In the genomic region with DNA sequence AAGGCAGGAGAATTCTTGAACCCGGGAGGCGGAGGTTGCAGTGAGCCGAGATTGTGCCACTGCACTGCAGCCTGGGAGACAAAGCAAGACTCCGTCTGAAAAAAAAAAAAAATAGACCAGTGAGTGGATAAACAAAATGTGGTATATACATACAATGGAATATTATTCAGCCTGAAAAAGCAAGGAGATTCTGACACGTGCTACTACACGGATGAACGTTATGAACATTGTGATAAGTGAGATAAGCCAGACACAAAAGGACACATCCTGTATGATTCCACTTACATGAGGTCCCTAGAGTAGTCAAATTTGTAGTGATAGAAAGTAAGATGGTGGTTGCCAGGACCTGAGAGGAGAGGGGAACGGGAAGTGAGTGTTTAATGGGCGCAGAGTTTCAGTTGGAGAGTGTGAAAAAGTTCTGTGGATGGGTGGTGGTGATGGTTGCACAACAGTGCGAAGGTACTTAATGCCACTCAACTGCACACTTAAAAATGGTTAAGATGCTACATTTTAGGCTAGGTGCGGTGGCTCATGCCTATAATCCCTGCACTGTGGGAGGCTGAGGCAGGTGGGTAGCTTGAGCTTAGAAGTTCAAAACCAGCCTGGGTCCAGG, we compare ENCODE assay signal across 15 cellular contexts. TPM values are rescaled to one million over a fixed set of nuclear protein-coding genes. Genes with fewer than 3 reads are reported as not detected.
DNase-seq lines count a peak whose midpoint lies in the region; ATAC-seq and TF ChIP-seq lines count a peak whose summit lies in the region.
"Had no signal": no experiment of that assay in that cellular context is flagged by ENCODE, and none has a peak within 500 bp of the region (broad histone marks: within the 10 kb centered on the region; RNA-seq: fewer than 3 reads in every experiment).

No MANE protein-coding gene starts in this region.

- peak overlapping the region; percentile 9 for H3K4me3 Mint-ChIP-seq in activated CD8-positive, alpha-beta memory T cell treated with anti-CD3 and anti-CD28 coated beads, Interleukin-2, amount 10 ng/mL, durations not matched to agents 7 days and 5 days
- H3K4me3 Mint-ChIP-seq in activated T-helper 17 cell treated with anti-CD3 and anti-CD28 coated beads, Interleukin-2, amount 50 U/mL, for 72 hours = peak overlapping the region; percentile 90

- intact Hi-C loops in posterior vena cava (cut with DNase I) = no loop called here

- peaks cover 3% of the 10 kb centered on the region for H3K36me3 Mint-ChIP-seq in activated CD8-positive, alpha-beta memory T cell treated with anti-CD3 and anti-CD28 coated beads, Interleukin-2, amount 10 ng/mL, durations not matched to agents 7 days and 5 days
- no peaks in the 10 kb centered on the region for H3K36me3 Mint-ChIP-seq in activated T-helper 17 cell treated with anti-CD3 and anti-CD28 coated beads, Interleukin-2, amount 50 U/mL, for 72 hours (ENCODE audit: low read depth)

- ATAC-seq in activated CD8-positive, alpha-beta memory T cell treated with anti-CD3 and anti-CD28 coated beads, Interleukin-2, amount 10 ng/mL, durations not matched to agents 7 days and 5 days = no peak
- peak; percentile 34 for ATAC-seq in activated T-helper 17 cell treated with anti-CD3 and anti-CD28 coated beads, Interleukin-2, amount 50 U/mL, for 72 hours (replicated peaks)
- ATAC-seq in GM21529 (IDR thresholded peaks at IDR 0.05; ENCODE audit: unreplicated experiment) = no peak
- ATAC-seq in foreskin keratinocyte = no peak

- peaks cover 30% of the 10 kb centered on the region for H3K4me1 ChIP-seq in foreskin keratinocyte

- no peak overlapping the region for H3K27ac ChIP-seq in foreskin keratinocyte
- H3K27ac ChIP-seq: dorsolateral prefrontal cortex, ovary, testis had no signal

- H3K27ac Mint-ChIP-seq in activated CD8-positive, alpha-beta memory T cell treated with anti-CD3 and anti-CD28 coated beads, Interleukin-2, amount 10 ng/mL, durations not matched to agents 7 days and 5 days = peak overlapping the region; percentile 99
- peak overlapping the region; percentile 96 for H3K27ac Mint-ChIP-seq in activated T-helper 17 cell treated with anti-CD3 and anti-CD28 coated beads, Interleukin-2, amount 50 U/mL, for 72 hours
- H3K27ac Mint-ChIP-seq: HFFc6 had no signal

- no peaks in the 10 kb centered on the region for H3K27me3 Mint-ChIP-seq in activated CD8-positive, alpha-beta memory T cell treated with anti-CD3 and anti-CD28 coated beads, Interleukin-2, amount 10 ng/mL, durations not matched to agents 7 days and 5 days
- no peaks in the 10 kb centered on the region for H3K27me3 Mint-ChIP-seq in activated T-helper 17 cell treated with anti-CD3 and anti-CD28 coated beads, Interleukin-2, amount 50 U/mL, for 72 hours

- H3K4me1 Mint-ChIP-seq in activated CD8-positive, alpha-beta memory T cell treated with anti-CD3 and anti-CD28 coated beads, Interleukin-2, amount 10 ng/mL, durations not matched to agents 7 days and 5 days = peaks cover 56% of the 10 kb centered on the region
- peaks cover 34% of the 10 kb centered on the region for H3K4me1 Mint-ChIP-seq in activated T-helper 17 cell treated with anti-CD3 and anti-CD28 coated beads, Interleukin-2, amount 50 U/mL, for 72 hours

- CTCF ChIA-PET in activated CD8-positive, alpha-beta memory T cell treated with anti-CD3 and anti-CD28 coated beads, Interleukin-2, amount 10 ng/mL, durations not matched to agents 7 days and 5 days (lab: Charles Lee) = interaction anchor here (0.9 to 2.5 kb wide), 3 partner anchors 10 to 48 kb away, joined by 3 to 23 read pairs (median 8); a partner anchor contains a TSS

- no peaks in the 10 kb centered on the region for H3K9me3 Mint-ChIP-seq in activated CD8-positive, alpha-beta memory T cell treated with anti-CD3 and anti-CD28 coated beads, Interleukin-2, amount 10 ng/mL, durations not matched to agents 7 days and 5 days (ENCODE audit: low read depth)
- no peaks in the 10 kb centered on the region for H3K9me3 Mint-ChIP-seq in activated T-helper 17 cell treated with anti-CD3 and anti-CD28 coated beads, Interleukin-2, amount 50 U/mL, for 72 hours
- H3K9me3 Mint-ChIP-seq: HFFc6 had no signal

- no peak for TF ChIP-seq CTCF in foreskin keratinocyte (conservative IDR thresholded peaks at IDR 0.05)

- H3K27me3 ChIP-seq in foreskin keratinocyte = no peaks in the 10 kb centered on the region
- H3K27me3 ChIP-seq: dorsolateral prefrontal cortex, MG63, ovary, testis had no signal

- DNase-seq in activated CD8-positive, alpha-beta memory T cell treated with anti-CD3 and anti-CD28 coated beads, Interleukin-2, amount 10 ng/mL, durations not matched to agents 7 days and 5 days = no peak
- DNase-seq in activated CD8-positive, alpha-beta memory T cell treated with anti-CD3 and anti-CD28 coated beads, Interleukin-2, amount 50 U/mL, for 4 hours = no peak
- DNase-seq in NOMO-1 (lab: John Stamatoyannopoulos, UW; ENCODE audit: unreplicated experiment in 2 of 2) (peak; percentile 23 to 61), posterior vena cava (ENCODE audit: low spot score) (peak; percentile 19), NCI-H446 treated with DMSO at 0.1 percent for 48 hours (lab: John Stamatoyannopoulos, UW) (no peak), foreskin keratinocyte (no peak)
- DNase-seq: dorsolateral prefrontal cortex; HFFc6; MG63; NCI-H2171 treated with DMSO at 0.1 percent for 48 hours; ovary; stimulated activated CD4-positive, alpha-beta T cell treated with anti-CD3 and anti-CD28 coated beads, Interleukin-12 subunit alpha, Interleukin-12 subunit beta, amount 100 ng/mL, for 4 hours; testis had no signal

RNA-seq across cellular contexts. Expression of a gene that starts 38.3 kb away (rescaled TPM):
- 100 to 1,000 TPM in 1 of 2 experiments, 10 to 100 TPM in 1; 58.4 to 102 TPM for total RNA-seq in activated CD8-positive, alpha-beta memory T cell treated with anti-CD3 and anti-CD28 coated beads, Interleukin-2, amount 10 ng/mL, durations not matched to agents 7 days and 5 days
- total RNA-seq in activated T-helper 17 cell treated with anti-CD3 and anti-CD28 coated beads, Interleukin-2, amount 50 U/mL, for 72 hours = 100 to 1,000 TPM; 103 to 146 TPM
- 10 to 100 TPM; 32.1 to 45.8 TPM for total RNA-seq in posterior vena cava
- total RNA-seq in foreskin keratinocyte = 59.9 and 68.3 TPM in 2 replicates
- 80.4 and 95.5 TPM in 2 replicates for polyA plus RNA-seq in foreskin keratinocyte

RNA-seq across cellular contexts. Expression of a gene that starts 49.2 kb away (rescaled TPM):
- total RNA-seq in activated CD8-positive, alpha-beta memory T cell treated with anti-CD3 and anti-CD28 coated beads, Interleukin-2, amount 10 ng/mL, durations not matched to agents 7 days and 5 days = 10 to 100 TPM; 62.3 to 76.1 TPM
- 100 to 1,000 TPM in 1 of 2 donors, 10 to 100 TPM in 1; 86.7 to 138 TPM for total RNA-seq in activated T-helper 17 cell treated with anti-CD3 and anti-CD28 coated beads, Interleukin-2, amount 50 U/mL, for 72 hours
- total RNA-seq in posterior vena cava = 10 to 100 TPM; 50.4 to 55.8 TPM
- 44.6 and 47.6 TPM in 2 replicates for total RNA-seq in foreskin keratinocyte
- polyA plus RNA-seq in foreskin keratinocyte = 5.1 and 5.9 TPM in 2 replicates

RNA-seq across cellular contexts. Expression of a gene that starts 57.0 kb away (rescaled TPM):
- total RNA-seq in activated CD8-positive, alpha-beta memory T cell treated with anti-CD3 and anti-CD28 coated beads, Interleukin-2, amount 10 ng/mL, durations not matched to agents 7 days and 5 days = 10 to 100 TPM; 46.6 to 68.8 TPM
- 10 to 100 TPM; 33.7 to 80.7 TPM for total RNA-seq in activated T-helper 17 cell treated with anti-CD3 and anti-CD28 coated beads, Interleukin-2, amount 50 U/mL, for 72 hours
- total RNA-seq in posterior vena cava (10 to 100 TPM; 43.8 to 49.5 TPM), foreskin keratinocyte (54.5 and 57.8 TPM in 2 replicates)
- polyA plus RNA-seq in foreskin keratinocyte = 32.4 and 38.8 TPM in 2 replicates

Comparison
In these comparisons a context has a peak if more than half of its experiments do, and no peak if none do; other contexts are left out.
1. DNase-seq: peak in NOMO-1 (2 of 2) and posterior vena cava (single experiment); none in activated CD8-positive, alpha-beta memory T cell treated with anti-CD3 and anti-CD28 coated beads, Interleukin-2, amount 10 ng/mL, durations not matched to agents 7 days and 5 days (single experiment), activated CD8-positive, alpha-beta memory T cell treated with anti-CD3 and anti-CD28 coated beads, Interleukin-2, amount 50 U/mL, for 4 hours (single experiment), NCI-H446 treated with DMSO at 0.1 percent for 48 hours (single experiment) and foreskin keratinocyte (0 of 2).